8 cellular contexts compared by ENCODE assay signal in the genomic region with DNA sequence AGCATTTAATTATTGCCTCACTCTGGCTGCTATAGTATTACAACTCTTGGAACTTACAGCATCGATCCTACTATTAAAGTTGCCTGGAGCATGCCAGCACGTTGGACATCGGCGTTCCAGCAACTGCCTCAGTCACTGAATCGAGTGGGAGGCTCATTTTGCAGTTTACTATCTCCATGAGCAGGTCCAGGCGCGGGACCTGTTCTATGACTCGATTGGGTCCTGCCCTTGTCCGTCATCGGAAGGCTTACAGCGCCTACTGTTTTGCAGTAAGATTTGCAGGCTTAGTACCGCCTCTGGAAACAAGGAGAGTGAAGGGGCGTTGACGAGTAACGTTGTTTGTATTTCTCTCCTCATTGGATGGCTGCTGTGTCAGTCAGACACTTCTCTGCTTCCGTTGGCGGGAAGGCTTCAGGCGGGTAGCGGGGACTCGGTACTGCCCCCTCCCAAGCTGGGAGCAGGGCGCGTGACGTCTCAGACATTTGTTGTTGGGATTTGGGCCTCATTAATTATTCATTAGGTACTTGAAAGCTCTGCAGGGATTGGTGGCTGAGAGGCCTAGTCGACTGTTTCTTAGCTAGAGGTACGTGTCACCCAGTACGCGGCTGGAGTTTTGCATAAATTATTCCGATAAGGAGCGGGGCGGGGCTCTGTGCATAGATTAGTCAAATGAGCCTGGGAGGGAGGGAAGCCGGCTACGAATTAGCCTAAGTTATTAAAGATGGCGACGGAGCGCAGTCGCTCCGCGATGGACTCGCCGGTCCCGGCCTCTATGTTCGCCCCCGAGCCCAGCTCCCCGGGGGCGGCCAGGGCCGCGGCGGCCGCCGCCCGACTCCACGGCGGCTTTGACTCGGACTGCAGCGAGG. TPM values are rescaled to one million over a fixed set of nuclear protein-coding genes. Genes with fewer than 3 reads are reported as not detected.
DNase-seq lines count a peak whose midpoint lies in the region; ATAC-seq, FAIRE-seq and TF ChIP-seq lines count a peak whose summit lies in the region.

A gene (plus strand): TSS at position 710 of the 866 bp plus-strand sequence. CDS start 12 bp downstream, at position 722.

- DNase-seq in AG04449 (ENCODE audit: low read depth, low spot score) (peak; percentile 100), NCI-H2227 treated with DMSO at 0.1 percent for 48 hours (lab: John Stamatoyannopoulos, UW) (peak; percentile 98), bronchial epithelial cell (ENCODE audit: low read depth) (peak; percentile 100), iPS-NIHi11 (ENCODE audit: low spot score) (peak; percentile 96), small intestine (peak; percentile 100)

- peaks cover 5 to 12% of the 10 kb centered on the region in 2 donors for H3K4me1 ChIP-seq in small intestine (ENCODE audit: control insufficient read depth in 2 of 2, insufficient read depth in 1 of 2, low read depth in 1 of 2, low read length in 1 of 2)

- CTCF ChIA-PET in AG04449 (lab: Yijun Ruan, JAX), result interaction anchor here (1.1 to 3.2 kb wide), 3 partner anchors 12 to 24 kb away, joined by 3 to 14 read pairs (median 7); a partner anchor contains a TSS

- 0 to 1% (median 0%) methylated on average over 42 to 55 of the region's 55 CpGs for WGBS in small intestine, 3 donors

- TF ChIP-seq CTCF in AG04449 (IDR thresholded peaks at IDR 0.05; ENCODE audit: insufficient read depth, low read length, missing control alignments), result no peak
- no peak for TF ChIP-seq CTCF in WI38 (IDR thresholded peaks at IDR 0.05; ENCODE audit: low read depth, low read length)
- TF ChIP-seq CTCF in bronchial epithelial cell (IDR thresholded peaks at IDR 0.05; ENCODE audit: insufficient read depth, low read length, severe bottlenecking), result no peak

- ATAC-seq in GM18907 (IDR thresholded peaks at IDR 0.05; ENCODE audit: unreplicated experiment), result peak; percentile 73
- peak; percentile 76 for ATAC-seq in HG03159 (IDR thresholded peaks at IDR 0.05; ENCODE audit: unreplicated experiment)

- no peaks in the 10 kb centered on the region for H3K9me3 ChIP-seq in small intestine (ENCODE audit: control insufficient read depth, low read depth)

- peak within 1 kb of the TSS; percentile 90 to 95 for H3K27ac ChIP-seq in small intestine (ENCODE audit: low read depth in 1 of 2, low read length in 1 of 2)

- H3K27me3 ChIP-seq in bronchial epithelial cell (ENCODE audit: control insufficient read depth, insufficient read depth, low read length) (no peaks in the 10 kb centered on the region), small intestine (ENCODE audit: control insufficient read depth in 2 of 2, insufficient read depth in 2 of 2, low read length in 2 of 2) (no peaks in the 10 kb centered on the region)

- FAIRE-seq in bronchial epithelial cell (lab: Jason Lieb, UNC), result peak; percentile 97
- peak; percentile 94 for FAIRE-seq in small intestine (lab: Jason Lieb, UNC)

- peaks cover 5% of the 10 kb centered on the region for H3K36me3 ChIP-seq in bronchial epithelial cell (ENCODE audit: control insufficient read depth, insufficient read depth, low read length)
- peaks cover 0 to 5% of the 10 kb centered on the region in 2 donors for H3K36me3 ChIP-seq in small intestine (ENCODE audit: control insufficient read depth in 2 of 2, insufficient read depth in 2 of 2, low read length in 2 of 2)

- POLR2A ChIA-PET in AG04449 (lab: Yijun Ruan, JAX), result interaction anchor here (0.6 to 2.2 kb wide), 4 partner anchors 9 to 248 kb away, joined by 3 to 5 read pairs (median 4); a partner anchor contains a TSS

- peak within 1 kb of the TSS; percentile 88 for H3K4me3 ChIP-seq in AG04449 (ENCODE audit: low read depth, low read length)
- H3K4me3 ChIP-seq in WI38 (ENCODE audit: low read depth, low read length), result peak within 1 kb of the TSS; percentile 84
- H3K4me3 ChIP-seq in bronchial epithelial cell (ENCODE audit: low read depth, low read length), result peak within 1 kb of the TSS; percentile 92
- H3K4me3 ChIP-seq in small intestine (ENCODE audit: low read depth in 1 of 2, low read length in 2 of 2), result peak within 1 kb of the TSS; percentile 92 to 96

RNA-seq across cellular contexts. Expression of the gene that starts here (rescaled TPM):
- 28.7 and 47.0 TPM in 2 replicates for total RNA-seq in bronchial epithelial cell
- polyA plus RNA-seq in small intestine, result 10 to 100 TPM; 13.0 to 25.8 (median 22.2) TPM

Comparison
In these comparisons a context has a peak if more than half of its experiments do, and no peak if none do; other contexts are left out.
1. Peak in every context shown above with its lines: DNase-seq, ATAC-seq, H3K4me3 ChIP-seq and H3K27ac ChIP-seq.